1 cellular context compared by ENCODE assay signal in genomic region chr1:150258275-150258666, GRCh38.
TF ChIP-seq lines count a peak whose summit lies in the region.

No MANE protein-coding gene starts in this region.

TF ChIP-seq in H1, 55 proteins besides CTCF, POLR2A, EP300 and RAD21:
- TF ChIP-seq SP2 (IDR thresholded peaks at IDR 0.05; ENCODE audit: low read length) = no peak
- TF ChIP-seq SIRT6 (IDR thresholded peaks at IDR 0.05; ENCODE audit: low read length) = no peak
- TF ChIP-seq CREB1 (IDR thresholded peaks at IDR 0.05) = no peak
- no peak for TF ChIP-seq GABPA (IDR thresholded peaks at IDR 0.05; ENCODE audit: borderline replicate concordance, insufficient read depth, low read length)
- TF ChIP-seq BACH1 (IDR thresholded peaks at IDR 0.05; ENCODE audit: low read length) = no peak
- TF ChIP-seq TBP (IDR thresholded peaks at IDR 0.05; ENCODE audit: low read depth, low read length) = no peak
- TF ChIP-seq TAF1 (IDR thresholded peaks at IDR 0.05; ENCODE audit: low read depth, low read length) = no peak
- TF ChIP-seq FOSL1 (IDR thresholded peaks at IDR 0.05; ENCODE audit: insufficient read depth, low read depth, low read length) = no peak
- no peak for TF ChIP-seq RXRA (IDR thresholded peaks at IDR 0.05; ENCODE audit: insufficient read depth, low read depth, low read length)
- no peak for TF ChIP-seq HDAC6 (IDR thresholded peaks at IDR 0.05; ENCODE audit: low read depth, low read length)
- TF ChIP-seq KDM4A (IDR thresholded peaks at IDR 0.05; ENCODE audit: low read depth, low read length, severe bottlenecking) = no peak
- TF ChIP-seq RFX5 (IDR thresholded peaks at IDR 0.05; ENCODE audit: borderline replicate concordance, low read depth, low read length) = no peak
